In the genomic region with DNA sequence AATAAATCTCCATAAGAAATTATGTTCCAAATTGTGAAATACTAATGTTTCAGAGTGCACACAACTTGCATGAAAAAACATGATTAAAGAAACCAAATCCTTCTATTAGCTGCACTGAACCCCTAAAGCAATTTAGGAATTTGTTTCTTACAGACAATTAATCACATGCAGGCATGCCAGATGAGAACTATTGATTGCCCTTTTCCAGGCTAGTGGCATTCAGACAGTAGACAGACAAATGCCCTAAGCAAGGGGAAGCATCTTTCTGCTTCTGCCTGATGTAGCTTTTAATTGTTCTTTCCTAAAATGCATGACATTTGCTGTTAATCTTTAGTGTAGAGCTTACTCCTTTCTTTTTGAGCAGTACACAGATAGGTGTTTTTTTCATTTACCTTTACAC, we compare ENCODE assay signal across 26 cellular contexts.
"Had no signal": no experiment of that assay in that cellular context is flagged by ENCODE, and none has a peak within 500 bp of the region (broad histone marks: within the 10 kb centered on the region; RNA-seq: fewer than 3 reads in every experiment).

No MANE protein-coding gene starts in this region.

- H3K27ac ChIP-seq: brain microvascular endothelial cell, coronary artery, dorsolateral prefrontal cortex, foreskin keratinocyte, gastrocnemius medialis, heart right ventricle had no signal

- ATAC-seq: activated T-cell treated with anti-CD3 and anti-CD28 coated beads, Interleukin-2, amount 50 U/mL, for 72 hours; esophagus mucosa; foreskin keratinocyte; gastrocnemius medialis; heart right ventricle had no signal

- H3K36me3 ChIP-seq: brain microvascular endothelial cell had no signal

- H3K9me3 ChIP-seq: gastrocnemius medialis, heart right ventricle had no signal

- H3K4me3 ChIP-seq: coronary artery, dorsolateral prefrontal cortex, gastrocnemius medialis, heart right ventricle had no signal

- H3K4me1 ChIP-seq: foreskin keratinocyte, gastrocnemius medialis, heart right ventricle had no signal

- H3K27me3 ChIP-seq: brain microvascular endothelial cell, dorsolateral prefrontal cortex, foreskin keratinocyte, gastrocnemius medialis, heart right ventricle had no signal

- DNase-seq: activated CD4-positive, alpha-beta memory T cell treated with anti-CD3 and anti-CD28 coated beads, Interleukin-2, amount 10 ng/mL, durations not matched to agents 7 days and 5 days; activated CD4-positive, alpha-beta T cell treated with anti-CD3 and anti-CD28 coated beads for 1 hour; activated CD4-positive, alpha-beta T cell treated with anti-CD3 and anti-CD28 coated beads for 4 hours; activated CD4-positive, alpha-beta T cell treated with anti-CD3 and anti-CD28 coated beads, Interleukin-2, amount 10 ng/mL, durations not matched to agents 7 days and 5 days; activated CD4-positive, alpha-beta T cell treated with anti-CD3 and anti-CD28 coated beads, Interleukin-2, amount 50 U/mL, for 4 hours; activated CD8-positive, alpha-beta memory T cell treated with anti-CD3 and anti-CD28 coated beads, Interleukin-2, amount 50 U/mL, for 48 hours; activated gamma-delta T cell treated with Interleukin-2 at 50 U/mL for 16 hours; activated naive CD4-positive, alpha-beta T cell treated with anti-CD3 and anti-CD28 coated beads, Interleukin-2, amount 50 U/mL, for 16 hours; activated naive CD4-positive, alpha-beta T cell treated with Interleukin-2 at 50 U/mL for 16 hours; activated T-cell treated with anti-CD3 and anti-CD28 coated beads for 4 hours; activated T-cell treated with anti-CD3 and anti-CD28 coated beads, Interleukin-2, amount 50 U/mL, for 24 hours; activated T-cell treated with anti-CD3 and anti-CD28 coated beads, Interleukin-2, amount 50 U/mL, for 72 hours; amniotic stem cell; anterior cingulate cortex; brain microvascular endothelial cell; dorsolateral prefrontal cortex; effector memory CD4-positive, alpha-beta T cell; endodermal cell; foreskin keratinocyte; gastrocnemius medialis; heart right ventricle; T-helper 2 cell had no signal

- FAIRE-seq: astrocyte, bronchial epithelial cell had no signal
